ENCODE assay signal across 8 cellular contexts in genomic region chr4:184384810-184385557, GRCh38.
DNase-seq lines count a peak whose midpoint lies in the region; ATAC-seq and TF ChIP-seq lines count a peak whose summit lies in the region.

No MANE protein-coding gene starts in this region.

- H3K9me3 ChIP-seq in body of pancreas (no peaks in the 10 kb centered on the region), osteoblast (ENCODE audit: low read depth, low read length) (no peaks in the 10 kb centered on the region)

- no peak for TF ChIP-seq POLR2A in body of pancreas (IDR thresholded peaks at IDR 0.05)

- peak; percentile 17 for ATAC-seq in HG03159 (IDR thresholded peaks at IDR 0.05; ENCODE audit: unreplicated experiment)
- no peak for ATAC-seq in body of pancreas

- WGBS in body of pancreas, 2 donors: 69 to 79% methylated on average over 7 of the region's 7 CpGs

- H2AFZ ChIP-seq in osteoblast (ENCODE audit: low read length): no peak overlapping the region

- H3K4me1 ChIP-seq in body of pancreas (peaks cover 49% of the 10 kb centered on the region), osteoblast (ENCODE audit: insufficient read depth, low read length) (peaks cover 29% of the 10 kb centered on the region)

- peak overlapping the region; percentile 79 for H3K27ac Mint-ChIP-seq in activated CD4-positive, alpha-beta memory T cell treated with anti-CD3 and anti-CD28 coated beads, Interleukin-2, amount 10 ng/mL, durations not matched to agents 7 days and 5 days
- H3K27ac Mint-ChIP-seq in activated CD4-positive, alpha-beta memory T cell treated with anti-CD3 and anti-CD28 coated beads for 36 hours: no peak overlapping the region

- H3K27me3 ChIP-seq in body of pancreas (no peaks in the 10 kb centered on the region), osteoblast (ENCODE audit: insufficient read depth, low read length) (no peaks in the 10 kb centered on the region), H7 (ENCODE audit: control insufficient read depth, insufficient read depth, low read length) (no peaks in the 10 kb centered on the region)

- H3K4me3 ChIP-seq in body of pancreas (no peak overlapping the region), osteoblast (ENCODE audit: insufficient read depth, low read length) (peak overlapping the region; percentile 59), H7 (ENCODE audit: insufficient read depth, low read depth, low read length) (no peak overlapping the region)

- H3K27ac ChIP-seq in body of pancreas: peak overlapping the region; percentile 42 to 78 (median 63)
- H3K27ac ChIP-seq in osteoblast (ENCODE audit: low read depth, low read length): peak overlapping the region; percentile 88

- H3K27me3 Mint-ChIP-seq in activated CD4-positive, alpha-beta memory T cell treated with anti-CD3 and anti-CD28 coated beads, Interleukin-2, amount 10 ng/mL, durations not matched to agents 7 days and 5 days: no peaks in the 10 kb centered on the region
- no peaks in the 10 kb centered on the region for H3K27me3 Mint-ChIP-seq in activated CD4-positive, alpha-beta memory T cell treated with anti-CD3 and anti-CD28 coated beads for 36 hours

- peaks cover 9% of the 10 kb centered on the region for H3K9me3 Mint-ChIP-seq in activated CD4-positive, alpha-beta memory T cell treated with anti-CD3 and anti-CD28 coated beads, Interleukin-2, amount 10 ng/mL, durations not matched to agents 7 days and 5 days
- peaks cover 7% of the 10 kb centered on the region for H3K9me3 Mint-ChIP-seq in activated CD4-positive, alpha-beta memory T cell treated with anti-CD3 and anti-CD28 coated beads for 36 hours

- H3K4me3 Mint-ChIP-seq in activated CD4-positive, alpha-beta memory T cell treated with anti-CD3 and anti-CD28 coated beads, Interleukin-2, amount 10 ng/mL, durations not matched to agents 7 days and 5 days: peak overlapping the region; percentile 32
- no peak overlapping the region for H3K4me3 Mint-ChIP-seq in activated CD4-positive, alpha-beta memory T cell treated with anti-CD3 and anti-CD28 coated beads for 36 hours

- POLR2A ChIA-PET in activated CD4-positive, alpha-beta memory T cell treated with anti-CD3 and anti-CD28 coated beads, Interleukin-2, amount 10 ng/mL, durations not matched to agents 7 days and 5 days (lab: Charles Lee): interaction anchor here (1.5 to 2.2 kb wide), 3 partner anchors 32 to 151 kb away, joined by 6 to 11 read pairs (median 7); no protein-coding TSS in a partner anchor
- POLR2A ChIA-PET in activated CD4-positive, alpha-beta memory T cell treated with anti-CD3 and anti-CD28 coated beads for 36 hours (lab: Charles Lee): no interaction called here

- peaks cover 61% of the 10 kb centered on the region for H3K4me1 Mint-ChIP-seq in activated CD4-positive, alpha-beta memory T cell treated with anti-CD3 and anti-CD28 coated beads, Interleukin-2, amount 10 ng/mL, durations not matched to agents 7 days and 5 days
- H3K4me1 Mint-ChIP-seq in activated CD4-positive, alpha-beta memory T cell treated with anti-CD3 and anti-CD28 coated beads for 36 hours (ENCODE audit: low read depth): peaks cover 60% of the 10 kb centered on the region

- TF ChIP-seq CTCF in body of pancreas (IDR thresholded peaks at IDR 0.05): no peak
- TF ChIP-seq CTCF in osteoblast (IDR thresholded peaks at IDR 0.05; ENCODE audit: extremely low read depth, low read depth, low read length): no peak

- DNase-seq in activated CD4-positive, alpha-beta memory T cell treated with anti-CD3 and anti-CD28 coated beads, Interleukin-2, amount 10 ng/mL, durations not matched to agents 7 days and 5 days: no peak
- no peak for DNase-seq in activated CD4-positive, alpha-beta memory T cell treated with anti-CD3 and anti-CD28 coated beads for 36 hours
- DNase-seq in body of pancreas: no peak
- no peak for DNase-seq in osteoblast (ENCODE audit: insufficient read length, low spot score, missing footprints)
- no peak for DNase-seq in H7
- DNase-seq in NCI-H2029 (lab: John Stamatoyannopoulos, UW): no peak
- no peak for DNase-seq in Kasumi-1 (lab: John Stamatoyannopoulos, UW)

- intact Hi-C loops in activated CD4-positive, alpha-beta memory T cell treated with anti-CD3 and anti-CD28 coated beads for 36 hours (cut with micrococcal nuclease): no loop called here
- intact Hi-C loops in body of pancreas (cut with DNase I): no loop called here

- CTCF ChIA-PET in activated CD4-positive, alpha-beta memory T cell treated with anti-CD3 and anti-CD28 coated beads, Interleukin-2, amount 10 ng/mL, durations not matched to agents 7 days and 5 days (lab: Charles Lee): no interaction called here
- CTCF ChIA-PET in activated CD4-positive, alpha-beta memory T cell treated with anti-CD3 and anti-CD28 coated beads for 36 hours (lab: Charles Lee): interaction anchor here (1.0 kb wide), 1 partner anchor 121 kb away, joined by 5 read pairs; no protein-coding TSS in a partner anchor

- H3K4me2 ChIP-seq in osteoblast (ENCODE audit: insufficient read depth, low read length): peak overlapping the region; percentile 69

- H3K36me3 ChIP-seq in body of pancreas (replicated peaks in 1 of 2; ENCODE audit: insufficient read depth in 1 of 2, low read depth in 2 of 2): no peaks in the 10 kb centered on the region
- H3K36me3 ChIP-seq in osteoblast (ENCODE audit: insufficient read depth, low read length): peaks cover 24% of the 10 kb centered on the region
- H3K36me3 ChIP-seq in H7 (replicated peaks; ENCODE audit: control insufficient read depth, insufficient read depth, low read length): peaks cover 2% of the 10 kb centered on the region; the same call in 1 of the 2 replicates

- H4K20me1 ChIP-seq in osteoblast (ENCODE audit: insufficient read depth, low read length): no peaks in the 10 kb centered on the region

- H3K36me3 Mint-ChIP-seq in activated CD4-positive, alpha-beta memory T cell treated with anti-CD3 and anti-CD28 coated beads, Interleukin-2, amount 10 ng/mL, durations not matched to agents 7 days and 5 days (ENCODE audit: low read depth): peaks cover 79% of the 10 kb centered on the region
- H3K36me3 Mint-ChIP-seq in activated CD4-positive, alpha-beta memory T cell treated with anti-CD3 and anti-CD28 coated beads for 36 hours: peaks cover 38% of the 10 kb centered on the region

- H3K79me2 ChIP-seq in osteoblast (ENCODE audit: insufficient read depth, low read length): no peaks in the 10 kb centered on the region
